In genomic region chr12:104578453-104578852, GRCh38 we compare ENCODE assay signal across 9 cellular contexts.
DNase-seq lines count a peak whose midpoint lies in the region; TF ChIP-seq lines count a peak whose summit lies in the region.
"Had no signal": no experiment of that assay in that cellular context is flagged by ENCODE, and none has a peak within 500 bp of the region (broad histone marks: within the 10 kb centered on the region; RNA-seq: fewer than 3 reads in every experiment).

No MANE protein-coding gene starts in this region.

- in situ Hi-C loops in GM13976 (cut with MboI; ENCODE audit: low sequenced_read_pairs, unreplicated experiment), result no loop called here

- TF ChIP-seq EP300 in SK-N-SH (IDR thresholded peaks at IDR 0.05; ENCODE audit: borderline replicate concordance in 1 of 2, low read depth in 1 of 2, low read length in 1 of 2) (peak in 1 of 2 experiments; percentile 54; a peak in 1 of 4 replicates), sigmoid colon (IDR thresholded peaks at IDR 0.05) (no peak)

- no peak for TF ChIP-seq RAD21 in SK-N-SH (IDR thresholded peaks at IDR 0.05; ENCODE audit: low read length)

- H3K9me3 Mint-ChIP-seq in activated naive CD4-positive, alpha-beta T cell treated with anti-CD3 and anti-CD28 coated beads for 36 hours, result no peaks in the 10 kb centered on the region

- no peak overlapping the region for H3K4me3 Mint-ChIP-seq in activated naive CD4-positive, alpha-beta T cell treated with anti-CD3 and anti-CD28 coated beads for 36 hours

- POLR2A ChIA-PET in SK-N-SH (lab: Yijun Ruan, JAX), result no interaction called here

- H3F3A ChIP-seq in SK-N-SH (replicated peaks; ENCODE audit: insufficient read depth), result peaks cover 26% of the 10 kb centered on the region

- H3K27me3 Mint-ChIP-seq in activated naive CD4-positive, alpha-beta T cell treated with anti-CD3 and anti-CD28 coated beads for 36 hours (ENCODE audit: low read depth), result no peaks in the 10 kb centered on the region

- H3K27me3 ChIP-seq in SK-N-SH (ENCODE audit: insufficient read depth) (no peaks in the 10 kb centered on the region), fibroblast of lung (ENCODE audit: control insufficient read depth, insufficient read depth, low read length) (no peaks in the 10 kb centered on the region), sigmoid colon (no peaks in the 10 kb centered on the region)
- H3K27me3 ChIP-seq in effector memory CD4-positive, alpha-beta T cell (replicated peaks; ENCODE audit: control insufficient read depth, insufficient read depth, low read length, poor library complexity, severe bottlenecking), result no peaks in the 10 kb centered on the region

- WGBS in SK-N-SH (ENCODE audit: low lambda C conversion rate), result 14% methylated on average over 6 of the region's 6 CpGs
- WGBS in sigmoid colon, 2 donors, result 78 to 83% methylated on average over 6 of the region's 6 CpGs

- DNase-seq in activated naive CD4-positive, alpha-beta T cell treated with anti-CD3 and anti-CD28 coated beads for 36 hours, result peak; percentile 36
- DNase-seq in activated naive CD4-positive, alpha-beta T cell treated with anti-CD3 and anti-CD28 coated beads, Interleukin-2, amount 50 U/mL, for 16 hours, result no peak
- DNase-seq in SK-N-SH (no peak), fibroblast of lung (ENCODE audit: low read depth in 2 of 2) (peak; percentile 48 to 94), sigmoid colon (no peak), GM13976 (ENCODE audit: low spot score) (no peak)
- peak; percentile 60 for DNase-seq in stimulated activated CD8-positive, alpha-beta memory T cell treated with anti-CD3 and anti-CD28 coated beads, Interleukin-4, amount 100 ng/mL, for 48 hours
- no peak for DNase-seq in effector memory CD4-positive, alpha-beta T cell
- DNase-seq: Kasumi-1 had no signal

- TF ChIP-seq CTCF in SK-N-SH (IDR thresholded peaks at IDR 0.05), result no peak
- TF ChIP-seq CTCF in fibroblast of lung (conservative IDR thresholded peaks at IDR 0.05 in 1 of 2, IDR thresholded peaks at IDR 0.05 in 1 of 2; ENCODE audit: low read depth in 1 of 2, low read length in 2 of 2), result no peak
- TF ChIP-seq CTCF in sigmoid colon (IDR thresholded peaks at IDR 0.05), result no peak
- no peak for TF ChIP-seq CTCF in GM13976 (IDR thresholded peaks at IDR 0.05; ENCODE audit: borderline replicate concordance, control extremely low read depth, extremely low read depth, insufficient read depth, missing control alignments)

- H2AFZ ChIP-seq in SK-N-SH (ENCODE audit: low read depth), result no peak overlapping the region
- no peak overlapping the region for H2AFZ ChIP-seq in fibroblast of lung (ENCODE audit: low read length)

- TF ChIP-seq POLR2A in sigmoid colon (IDR thresholded peaks at IDR 0.05), result no peak

- peaks cover 6% of the 10 kb centered on the region for H3K36me3 Mint-ChIP-seq in activated naive CD4-positive, alpha-beta T cell treated with anti-CD3 and anti-CD28 coated beads for 36 hours (ENCODE audit: low read depth)

- H3K4me1 ChIP-seq in SK-N-SH (ENCODE audit: control insufficient read depth in 1 of 2, insufficient read depth in 2 of 2, low read depth in 1 of 2, low read length in 1 of 2), result peaks cover 2 to 27% of the 10 kb centered on the region in 2 experiments; a peak in 3 of 4 replicates
- peaks cover 13% of the 10 kb centered on the region for H3K4me1 ChIP-seq in fibroblast of lung (ENCODE audit: control insufficient read depth, extremely low read depth, insufficient read depth, low read length)
- peaks cover 8% of the 10 kb centered on the region for H3K4me1 ChIP-seq in effector memory CD4-positive, alpha-beta T cell (ENCODE audit: control insufficient read depth, insufficient read depth, low read length, poor library complexity, severe bottlenecking)
- no peaks in the 10 kb centered on the region for H3K4me1 ChIP-seq in sigmoid colon

- H3K79me2 ChIP-seq in SK-N-SH (ENCODE audit: insufficient read depth) (peaks cover 4% of the 10 kb centered on the region; the same call in 1 of the 2 replicates), fibroblast of lung (ENCODE audit: control insufficient read depth, insufficient read depth, low read length) (no peaks in the 10 kb centered on the region)

- H3K4me2 ChIP-seq in SK-N-SH (peak overlapping the region; percentile 64), fibroblast of lung (ENCODE audit: extremely low read depth, insufficient read depth, low read length) (no peak overlapping the region)

- H3K27ac Mint-ChIP-seq in activated naive CD4-positive, alpha-beta T cell treated with anti-CD3 and anti-CD28 coated beads for 36 hours, result no peak overlapping the region

- H3K4me1 Mint-ChIP-seq in activated naive CD4-positive, alpha-beta T cell treated with anti-CD3 and anti-CD28 coated beads for 36 hours (ENCODE audit: low read depth), result peaks cover 63% of the 10 kb centered on the region

- intact Hi-C loops in activated naive CD4-positive, alpha-beta T cell treated with anti-CD3 and anti-CD28 coated beads for 36 hours (cut with micrococcal nuclease), result no loop called here
- intact Hi-C loops in sigmoid colon (cut with DNase I), result no loop called here

- H3K9ac ChIP-seq in SK-N-SH (peak overlapping the region; percentile 35; the same call in 1 of the 2 replicates), fibroblast of lung (ENCODE audit: insufficient read depth, low read length) (no peak overlapping the region)

- H3K36me3 ChIP-seq in SK-N-SH (replicated peaks in 1 of 2; ENCODE audit: control insufficient read depth in 1 of 2, insufficient read depth in 2 of 2, low read length in 1 of 2), result no peaks in the 10 kb centered on the region
- H3K36me3 ChIP-seq in fibroblast of lung (ENCODE audit: control insufficient read depth, insufficient read depth, low read length), result no peaks in the 10 kb centered on the region
- no peaks in the 10 kb centered on the region for H3K36me3 ChIP-seq in effector memory CD4-positive, alpha-beta T cell (ENCODE audit: control insufficient read depth, insufficient read depth, low read length)
- H3K36me3 ChIP-seq in sigmoid colon, result no peaks in the 10 kb centered on the region

- CTCF ChIA-PET in activated naive CD4-positive, alpha-beta T cell treated with anti-CD3 and anti-CD28 coated beads for 36 hours (lab: Charles Lee), result interaction anchor here (3.5 kb wide), 1 partner anchor 197 kb away, joined by 11 read pairs; no protein-coding TSS in a partner anchor
- CTCF ChIA-PET in SK-N-SH (lab: Yijun Ruan, JAX), result interaction anchor here (1.0 kb wide), 1 partner anchor 59 kb away, joined by 3 read pairs; no protein-coding TSS in a partner anchor

- peak overlapping the region in 1 of 2 experiments; percentile 26; a peak in 1 of 4 replicates for H3K4me3 ChIP-seq in SK-N-SH (ENCODE audit: low read depth in 2 of 2, low read length in 1 of 2)
- H3K4me3 ChIP-seq in fibroblast of lung (replicated peaks in 1 of 4; ENCODE audit: control extremely low read depth in 1 of 4, insufficient read depth in 1 of 4, low read depth in 3 of 4, low read length in 4 of 4), result no peak overlapping the region
- H3K4me3 ChIP-seq in effector memory CD4-positive, alpha-beta T cell (ENCODE audit: insufficient read depth, low read depth, low read length, poor library complexity, severe bottlenecking), result no peak overlapping the region
- H3K4me3 ChIP-seq in sigmoid colon, result no peak overlapping the region

- H3K27ac ChIP-seq in SK-N-SH (ENCODE audit: low read depth in 2 of 2, low read length in 1 of 2) (peak overlapping the region in 1 of 2 experiments; percentile 87; a peak in 2 of 4 replicates), fibroblast of lung (ENCODE audit: insufficient read depth, low read length) (no peak overlapping the region), sigmoid colon (no peak overlapping the region)
- H3K27ac ChIP-seq in effector memory CD4-positive, alpha-beta T cell (ENCODE audit: insufficient read depth, low read length, poor library complexity, severe bottlenecking), result no peak overlapping the region

- H4K20me1 ChIP-seq in SK-N-SH (ENCODE audit: insufficient read depth) (no peaks in the 10 kb centered on the region), fibroblast of lung (ENCODE audit: control insufficient read depth, extremely low read depth, insufficient read depth, low read length) (no peaks in the 10 kb centered on the region)

- H3K9me3 ChIP-seq in SK-N-SH, result no peaks in the 10 kb centered on the region
- H3K9me3 ChIP-seq in fibroblast of lung (ENCODE audit: control insufficient read depth, insufficient read depth, low read depth, low read length), result no peaks in the 10 kb centered on the region
- no peaks in the 10 kb centered on the region for H3K9me3 ChIP-seq in effector memory CD4-positive, alpha-beta T cell (ENCODE audit: control insufficient read depth, low read length)
- no peaks in the 10 kb centered on the region for H3K9me3 ChIP-seq in sigmoid colon

- H3K9me2 ChIP-seq in SK-N-SH, result no peaks in the 10 kb centered on the region

TF ChIP-seq in SK-N-SH, 30 proteins besides CTCF, POLR2A, EP300 and RAD21 (continues in another document):
- TF ChIP-seq MAX (IDR thresholded peaks at IDR 0.05; ENCODE audit: low read depth) (peak; percentile 52), JUND (IDR thresholded peaks at IDR 0.05) (peak; percentile 62), SIN3A (IDR thresholded peaks at IDR 0.05; ENCODE audit: borderline replicate concordance, low read depth, low read length) (no peak), MEF2A (IDR thresholded peaks at IDR 0.05; ENCODE audit: borderline replicate concordance, low read depth) (peak; percentile 27; the same call in 1 of the 2 replicates), ZBTB33 (IDR thresholded peaks at IDR 0.05; ENCODE audit: borderline replicate concordance, low read depth) (no peak), SMC3 (IDR thresholded peaks at IDR 0.05; ENCODE audit: low read depth, low read length) (no peak), NFIC (IDR thresholded peaks at IDR 0.05; ENCODE audit: borderline replicate concordance) (peak; percentile 36; the same call in 1 of the 2 replicates), RXRA (IDR thresholded peaks at IDR 0.05; ENCODE audit: borderline replicate concordance, low read depth) (peak; percentile 70)

Comparison
In these comparisons a context has a peak if more than half of its experiments do, and no peak if none do; other contexts are left out.
1. DNase-seq: peak in activated naive CD4-positive, alpha-beta T cell treated with anti-CD3 and anti-CD28 coated beads for 36 hours (single experiment), fibroblast of lung (2 of 2) and stimulated activated CD8-positive, alpha-beta memory T cell treated with anti-CD3 and anti-CD28 coated beads, Interleukin-4, amount 100 ng/mL, for 48 hours (single experiment); none in activated naive CD4-positive, alpha-beta T cell treated with anti-CD3 and anti-CD28 coated beads, Interleukin-2, amount 50 U/mL, for 16 hours (single experiment), SK-N-SH (single experiment), effector memory CD4-positive, alpha-beta T cell (0 of 3), sigmoid colon (single experiment) and GM13976 (single experiment).